ENCODE assay signal across 18 cellular contexts in genomic region chr1:150514260-150514659, GRCh38. TPM values are rescaled to one million over a fixed set of nuclear protein-coding genes. Genes with fewer than 3 reads are reported as not detected.
DNase-seq lines count a peak whose midpoint lies in the region; ATAC-seq, FAIRE-seq and TF ChIP-seq lines count a peak whose summit lies in the region.
"Had no signal": no experiment of that assay in that cellular context is flagged by ENCODE, and none has a peak within 500 bp of the region (broad histone marks: within the 10 kb centered on the region; RNA-seq: fewer than 3 reads in every experiment).

No MANE protein-coding gene starts in this region.

- no peak overlapping the region for H2BK12ac ChIP-seq in H1 (ENCODE audit: low read depth, low read length)

- H3K27ac Mint-ChIP-seq in activated CD8-positive, alpha-beta memory T cell treated with anti-CD3 and anti-CD28 coated beads, Interleukin-2, amount 10 ng/mL, durations not matched to agents 7 days and 5 days, result no peak overlapping the region
- no peak overlapping the region for H3K27ac Mint-ChIP-seq in progenitor cell of endocrine pancreas

- no peak overlapping the region for H2BK5ac ChIP-seq in H1 (ENCODE audit: low read depth, low read length)

- peak overlapping the region; percentile 19 for H3K4me3 Mint-ChIP-seq in activated CD8-positive, alpha-beta memory T cell treated with anti-CD3 and anti-CD28 coated beads, Interleukin-2, amount 10 ng/mL, durations not matched to agents 7 days and 5 days
- H3K4me3 Mint-ChIP-seq in progenitor cell of endocrine pancreas (ENCODE audit: low read depth), result peak overlapping the region; percentile 89

- H3K56ac ChIP-seq in H1 (replicated peaks; ENCODE audit: insufficient read length, low read depth, low read length), result no peak overlapping the region

- H2BK15ac ChIP-seq in H1 (ENCODE audit: low read length), result no peak overlapping the region

- no peak overlapping the region for H2AK5ac ChIP-seq in H1 (ENCODE audit: low read depth, low read length)

- no peak for DNase-seq in activated CD8-positive, alpha-beta memory T cell treated with anti-CD3 and anti-CD28 coated beads, Interleukin-2, amount 10 ng/mL, durations not matched to agents 7 days and 5 days
- no peak for DNase-seq in activated CD8-positive, alpha-beta memory T cell treated with anti-CD3 and anti-CD28 coated beads for 24 hours
- no peak for DNase-seq in NT2/D1 (ENCODE audit: low read depth, low spot score)
- DNase-seq in H1 (ENCODE audit: low read depth in 1 of 2, low spot score in 2 of 2), result no peak
- no peak for DNase-seq in progenitor cell of endocrine pancreas (ENCODE audit: low spot score, unreplicated experiment)
- no peak for DNase-seq in iPS-NIHi11 (ENCODE audit: low spot score)
- DNase-seq: ACHN; activated naive CD4-positive, alpha-beta T cell; dermis blood vessel endothelial cell; DMS79 treated with DMSO at 0.1 percent for 48 hours; NCI-H526 treated with DMSO at 0.1 percent for 48 hours had no signal

- H3K4me3 ChIP-seq in NT2/D1 (ENCODE audit: insufficient read length, low read depth) (no peak overlapping the region), H1 (ENCODE audit: extremely low read depth in 1 of 4, insufficient read depth in 2 of 4, low read depth in 3 of 4, low read length in 4 of 4) (peak overlapping the region in 1 of 4 experiments; percentile 72; a peak in 1 of 8 replicates)

- H3K4me2 ChIP-seq in H1 (ENCODE audit: insufficient read depth in 1 of 2, low read depth in 2 of 2, low read length in 2 of 2), result peak overlapping the region in 1 of 2 experiments; percentile 91; a peak in 1 of 4 replicates

- TF ChIP-seq RAD21 in H1 (IDR thresholded peaks at IDR 0.05 in 1 of 2, conservative IDR thresholded peaks at IDR 0.05 in 1 of 2; ENCODE audit: low read depth in 2 of 2, low read length in 2 of 2), result no peak

- TF ChIP-seq EP300 in H1 (IDR thresholded peaks at IDR 0.05; ENCODE audit: borderline replicate concordance in 1 of 2, low read depth in 2 of 2, low read length in 2 of 2), result no peak

- no peak overlapping the region for H2BK120ac ChIP-seq in H1 (replicated peaks; ENCODE audit: low read depth, low read length)

- peaks cover 57% of the 10 kb centered on the region for H3K36me3 ChIP-seq in NT2/D1 (ENCODE audit: insufficient read depth, insufficient read length, low read length)
- H3K36me3 ChIP-seq in H1 (ENCODE audit: control insufficient read depth in 2 of 4, insufficient read depth in 4 of 4, low read length in 3 of 4), result no peaks in the 10 kb centered on the region
- H3K36me3 ChIP-seq: WERI-Rb-1 had no signal

- H4K91ac ChIP-seq in H1 (replicated peaks; ENCODE audit: insufficient read length, low read length), result no peak overlapping the region

- H3K79me1 ChIP-seq in H1 (ENCODE audit: low read depth, low read length), result no peaks in the 10 kb centered on the region

- 94% methylated on average over 9 of the region's 9 CpGs; no CpG with 5 or more reads in 1 of the 2 experiments for WGBS in H1 (ENCODE audit: extremely low coverage in 1 of 2, insufficient coverage in 1 of 2, insufficient read length in 1 of 2, insufficient replicate concordance in 2 of 2, low coverage in 1 of 2, low lambda C conversion rate in 2 of 2, missing lambda C conversion rate in 1 of 2), 2 experiments

- H3K9me3 Mint-ChIP-seq in activated CD8-positive, alpha-beta memory T cell treated with anti-CD3 and anti-CD28 coated beads, Interleukin-2, amount 10 ng/mL, durations not matched to agents 7 days and 5 days (ENCODE audit: low read depth), result no peaks in the 10 kb centered on the region
- no peaks in the 10 kb centered on the region for H3K9me3 Mint-ChIP-seq in progenitor cell of endocrine pancreas (ENCODE audit: low read depth)

- H3K4me1 ChIP-seq in NT2/D1 (ENCODE audit: insufficient read depth, insufficient read length) (peaks cover 11% of the 10 kb centered on the region), H1 (replicated peaks in 1 of 4; ENCODE audit: control insufficient read depth in 3 of 4, insufficient read depth in 4 of 4, low read length in 3 of 4) (peaks cover 0 to 4% (median 3%) of the 10 kb centered on the region in 4 experiments; a peak in 5 of 7 replicates)

- TF ChIP-seq POLR2A in H1 (IDR thresholded peaks at IDR 0.05; ENCODE audit: control extremely low read depth in 1 of 2, low read depth in 2 of 2, low read length in 2 of 2), result no peak

- peaks cover 3% of the 10 kb centered on the region for H3K36me3 Mint-ChIP-seq in activated CD8-positive, alpha-beta memory T cell treated with anti-CD3 and anti-CD28 coated beads, Interleukin-2, amount 10 ng/mL, durations not matched to agents 7 days and 5 days
- peaks cover 3% of the 10 kb centered on the region for H3K36me3 Mint-ChIP-seq in progenitor cell of endocrine pancreas (ENCODE audit: insufficient read depth)

- no peaks in the 10 kb centered on the region for H3K9me3 ChIP-seq in NT2/D1 (ENCODE audit: insufficient read depth, low read length)
- H3K9me3 ChIP-seq in H1 (ENCODE audit: insufficient read depth in 2 of 2, low read depth in 1 of 2, low read length in 1 of 2), result no peaks in the 10 kb centered on the region

- no peak overlapping the region for H2AFZ ChIP-seq in H1 (ENCODE audit: low read length)

- H3K23ac ChIP-seq in H1 (ENCODE audit: insufficient read length), result no peak overlapping the region

- H3K18ac ChIP-seq in H1 (ENCODE audit: extremely low read depth, low read length), result no peak overlapping the region

- H3K27me3 Mint-ChIP-seq in activated CD8-positive, alpha-beta memory T cell treated with anti-CD3 and anti-CD28 coated beads, Interleukin-2, amount 10 ng/mL, durations not matched to agents 7 days and 5 days, result no peaks in the 10 kb centered on the region
- no peaks in the 10 kb centered on the region for H3K27me3 Mint-ChIP-seq in progenitor cell of endocrine pancreas

- TF ChIP-seq CTCF in H1 (IDR thresholded peaks at IDR 0.05; ENCODE audit: control extremely low read depth in 1 of 3, insufficient read depth in 1 of 3, low read depth in 1 of 3, low read length in 3 of 3) (no peak), progenitor cell of endocrine pancreas (IDR thresholded peaks at IDR 0.05; ENCODE audit: unreplicated experiment) (no peak)

- no peaks in the 10 kb centered on the region for H4K20me1 ChIP-seq in H1 (replicated peaks in 1 of 2; ENCODE audit: control insufficient read depth in 1 of 2, insufficient read depth in 2 of 2, low read length in 2 of 2)

- FAIRE-seq in H1 (lab: Jason Lieb, UNC), result no peak
- FAIRE-seq: GM12878, urothelium cell line had no signal

- H3K27me3 ChIP-seq in NT2/D1 (ENCODE audit: insufficient read depth, insufficient read length) (no peaks in the 10 kb centered on the region), H1 (replicated peaks in 1 of 4; ENCODE audit: control insufficient read depth in 3 of 4, extremely low read depth in 1 of 4, insufficient read depth in 3 of 4, low read length in 3 of 4) (no peaks in the 10 kb centered on the region; a peak in 1 of 7 replicates)

- H3K14ac ChIP-seq in H1 (ENCODE audit: insufficient read length), result no peak overlapping the region

- POLR2A ChIA-PET in H1 (lab: Charles Lee; ENCODE audit: partially characterized antibody), result interaction anchor here (1.4 to 1.7 kb wide), 4 partner anchors 12 to 46 kb away, joined by 3 to 5 read pairs (median 4); no protein-coding TSS in a partner anchor

- H3K4ac ChIP-seq in H1 (replicated peaks; ENCODE audit: insufficient read length, low read depth, low read length), result no peak overlapping the region

- peak overlapping the region; percentile 31; the same call in 1 of the 2 replicates for H4K8ac ChIP-seq in H1 (ENCODE audit: extremely low read depth, insufficient read depth, low read length)

- peaks cover 17% of the 10 kb centered on the region for H3K4me1 Mint-ChIP-seq in activated CD8-positive, alpha-beta memory T cell treated with anti-CD3 and anti-CD28 coated beads, Interleukin-2, amount 10 ng/mL, durations not matched to agents 7 days and 5 days
- peaks cover 9% of the 10 kb centered on the region for H3K4me1 Mint-ChIP-seq in progenitor cell of endocrine pancreas (ENCODE audit: low read depth)

- H3K23me2 ChIP-seq in H1 (ENCODE audit: low read depth, low read length), result peaks cover 5% of the 10 kb centered on the region

- no peak for ATAC-seq in activated CD8-positive, alpha-beta memory T cell treated with anti-CD3 and anti-CD28 coated beads, Interleukin-2, amount 10 ng/mL, durations not matched to agents 7 days and 5 days
- ATAC-seq in HG02938 (IDR thresholded peaks at IDR 0.05; ENCODE audit: unreplicated experiment), result no peak
- no peak for ATAC-seq in HG02759 (IDR thresholded peaks at IDR 0.05; ENCODE audit: unreplicated experiment)

- H2BK20ac ChIP-seq in H1 (ENCODE audit: low read length), result peak overlapping the region; percentile 80; the same call in 1 of the 2 replicates

- H3K27ac ChIP-seq in H1 (ENCODE audit: low read depth, low read length), result no peak overlapping the region

- CTCF ChIA-PET in activated CD8-positive, alpha-beta memory T cell treated with anti-CD3 and anti-CD28 coated beads, Interleukin-2, amount 10 ng/mL, durations not matched to agents 7 days and 5 days (lab: Charles Lee), result interaction anchor here (1.0 kb wide), 1 partner anchor 10 kb away, joined by 11 read pairs; no protein-coding TSS in a partner anchor
- CTCF ChIA-PET in H1 (lab: Charles Lee; ENCODE audit: partially characterized antibody), result interaction anchor here (1.4 to 22.4 kb wide), 2 partner anchors 11 to 18 kb away, joined by 3 to 253 read pairs; no protein-coding TSS in a partner anchor

- H3K9ac ChIP-seq in NT2/D1 (ENCODE audit: insufficient read length, low read depth) (peak overlapping the region; percentile 98), H1 (replicated peaks in 1 of 4; ENCODE audit: extremely low read depth in 1 of 4, low read depth in 3 of 4, low read length in 3 of 4) (no peak overlapping the region)

- H4K5ac ChIP-seq in H1 (ENCODE audit: insufficient read length, low read depth, low read length), result no peak overlapping the region

- no peaks in the 10 kb centered on the region for H3K79me2 ChIP-seq in H1 (ENCODE audit: control insufficient read depth in 1 of 2, insufficient read depth in 2 of 2, low read length in 2 of 2)

RNA-seq across cellular contexts. Expression of gene FALEC, which starts 1.3 kb away (rescaled TPM):
- total RNA-seq in activated CD8-positive, alpha-beta memory T cell treated with anti-CD3 and anti-CD28 coated beads, Interleukin-2, amount 10 ng/mL, durations not matched to agents 7 days and 5 days, result under 1 TPM in 1 of 2 experiments, not detected in 1; 0.59 TPM
- 1.1 TPM in 1 of 2 replicates, not detected in the other for total RNA-seq in H1 (2021; fragmentation: NEBNext Ultra II Directional; extraction: Animal tissue kit (Norgen Biotek cat#: 25700))
- polyA plus RNA-seq in H1 (2011; rRNA removed), result not detected in 2 replicates
- 0.19 TPM for polyA plus RNA-seq in H1 (2011; cell fraction: cytosol; rRNA removed)
- not detected for polyA plus RNA-seq in H1 (2011; cell fraction: nucleus; rRNA removed)
- polyA plus RNA-seq in H1 (2012, experiment 1 of 2), result 0.36 to 1.0 TPM (median 0.75 TPM) in 4 replicates
- polyA plus RNA-seq in H1 (2012, experiment 2 of 2), result not detected
- 0.45 TPM for polyA plus RNA-seq in H1 (2013, experiment 1 of 2)
- polyA plus RNA-seq in H1 (2013, experiment 2 of 2), result 0.11 TPM
- 0.57 TPM in 1 of 2 replicates, not detected in the other for polyA minus RNA-seq in H1 (2011; rRNA and poly(A)+ RNA removed)
- polyA minus RNA-seq in H1 (2011; cell fraction: cytosol; rRNA and poly(A)+ RNA removed), result not detected
- not detected for polyA minus RNA-seq in H1 (2011; cell fraction: nucleus; rRNA and poly(A)+ RNA removed)
- total RNA-seq in progenitor cell of endocrine pancreas, result 0.57 TPM in 1 of 2 replicates, not detected in the other
- total RNA-seq: dermis blood vessel endothelial cell, kidney epithelial cell had no signal
- polyA plus RNA-seq: neural cell had no signal

RNA-seq across cellular contexts. Expression of gene ECM1, which starts 6.4 kb away (rescaled TPM):
- 1 to 10 TPM; 1.0 to 1.3 TPM for total RNA-seq in activated CD8-positive, alpha-beta memory T cell treated with anti-CD3 and anti-CD28 coated beads, Interleukin-2, amount 10 ng/mL, durations not matched to agents 7 days and 5 days
- 0.73 and 0.95 TPM in 2 replicates for total RNA-seq in H1 (2021; fragmentation: NEBNext Ultra II Directional; extraction: Animal tissue kit (Norgen Biotek cat#: 25700))
- polyA plus RNA-seq in H1 (2011; rRNA removed), result 0.98 and 1.1 TPM in 2 replicates
- polyA plus RNA-seq in H1 (2011; cell fraction: cytosol; rRNA removed), result 1.0 TPM
- 5.8 TPM for polyA plus RNA-seq in H1 (2011; cell fraction: nucleus; rRNA removed)
- polyA plus RNA-seq in H1 (2012, experiment 1 of 2), result 0.83 to 1.3 TPM (median 1.2 TPM) in 4 replicates
- 0.63 TPM for polyA plus RNA-seq in H1 (2012, experiment 2 of 2)
- 0.81 TPM for polyA plus RNA-seq in H1 (2013, experiment 1 of 2)
- polyA plus RNA-seq in H1 (2013, experiment 2 of 2), result 0.87 TPM
- polyA minus RNA-seq in H1 (2011; rRNA and poly(A)+ RNA removed), result 0.32 and 0.37 TPM in 2 replicates
- not detected for polyA minus RNA-seq in H1 (2011; cell fraction: cytosol; rRNA and poly(A)+ RNA removed)
- polyA minus RNA-seq in H1 (2011; cell fraction: nucleus; rRNA and poly(A)+ RNA removed), result 1.7 TPM
- 1.9 and 2.1 TPM in 2 replicates for total RNA-seq in progenitor cell of endocrine pancreas

RNA-seq across cellular contexts. Expression of gene TARS2, which starts 27.0 kb away (rescaled TPM):
- 10 to 100 TPM; 51.0 to 51.8 TPM for total RNA-seq in activated CD8-positive, alpha-beta memory T cell treated with anti-CD3 and anti-CD28 coated beads, Interleukin-2, amount 10 ng/mL, durations not matched to agents 7 days and 5 days
- total RNA-seq in H1 (2021; fragmentation: NEBNext Ultra II Directional; extraction: Animal tissue kit (Norgen Biotek cat#: 25700)), result 32.7 and 39.1 TPM in 2 replicates
- 38.9 and 54.0 TPM in 2 replicates for polyA plus RNA-seq in H1 (2011; rRNA removed)
- polyA plus RNA-seq in H1 (2011; cell fraction: cytosol; rRNA removed), result 43.4 TPM
- 72.0 TPM for polyA plus RNA-seq in H1 (2011; cell fraction: nucleus; rRNA removed)
- polyA plus RNA-seq in H1 (2012, experiment 1 of 2), result 23.5 to 36.5 TPM (median 29.5 TPM) in 4 replicates
- polyA plus RNA-seq in H1 (2012, experiment 2 of 2), result 42.9 TPM
- 24.6 TPM for polyA plus RNA-seq in H1 (2013, experiment 1 of 2)
- 22.0 TPM for polyA plus RNA-seq in H1 (2013, experiment 2 of 2)
- polyA minus RNA-seq in H1 (2011; rRNA and poly(A)+ RNA removed), result 39.4 and 41.3 TPM in 2 replicates
- polyA minus RNA-seq in H1 (2011; cell fraction: cytosol; rRNA and poly(A)+ RNA removed), result 16.2 TPM
- 28.1 TPM for polyA minus RNA-seq in H1 (2011; cell fraction: nucleus; rRNA and poly(A)+ RNA removed)
- 28.4 and 30.8 TPM in 2 replicates for total RNA-seq in progenitor cell of endocrine pancreas

RNA-seq across cellular contexts. Expression of gene ADAMTSL4, which starts 34.9 kb away (rescaled TPM):
- under 1 TPM; 0.18 to 0.35 TPM for total RNA-seq in activated CD8-positive, alpha-beta memory T cell treated with anti-CD3 and anti-CD28 coated beads, Interleukin-2, amount 10 ng/mL, durations not matched to agents 7 days and 5 days
- 5.3 and 5.4 TPM in 2 replicates for total RNA-seq in H1 (2021; fragmentation: NEBNext Ultra II Directional; extraction: Animal tissue kit (Norgen Biotek cat#: 25700))
- 4.2 and 5.9 TPM in 2 replicates for polyA plus RNA-seq in H1 (2011; rRNA removed)
- 3.1 TPM for polyA plus RNA-seq in H1 (2011; cell fraction: cytosol; rRNA removed)
- 26.7 TPM for polyA plus RNA-seq in H1 (2011; cell fraction: nucleus; rRNA removed)
- 4.9 to 7.2 TPM (median 6.7 TPM) in 4 replicates for polyA plus RNA-seq in H1 (2012, experiment 1 of 2)
- 3.8 TPM for polyA plus RNA-seq in H1 (2012, experiment 2 of 2)
- 9.2 TPM for polyA plus RNA-seq in H1 (2013, experiment 1 of 2)
- polyA plus RNA-seq in H1 (2013, experiment 2 of 2), result 8.1 TPM
- polyA minus RNA-seq in H1 (2011; rRNA and poly(A)+ RNA removed), result 0.73 and 0.85 TPM in 2 replicates
- 2.6 TPM for polyA minus RNA-seq in H1 (2011; cell fraction: cytosol; rRNA and poly(A)+ RNA removed)
- 3.5 TPM for polyA minus RNA-seq in H1 (2011; cell fraction: nucleus; rRNA and poly(A)+ RNA removed)
- 5.5 and 6.9 TPM in 2 replicates for total RNA-seq in progenitor cell of endocrine pancreas
- polyA plus RNA-seq: neural cell had no signal
